ENCODE assay signal across 22 cellular contexts in the genomic region with DNA sequence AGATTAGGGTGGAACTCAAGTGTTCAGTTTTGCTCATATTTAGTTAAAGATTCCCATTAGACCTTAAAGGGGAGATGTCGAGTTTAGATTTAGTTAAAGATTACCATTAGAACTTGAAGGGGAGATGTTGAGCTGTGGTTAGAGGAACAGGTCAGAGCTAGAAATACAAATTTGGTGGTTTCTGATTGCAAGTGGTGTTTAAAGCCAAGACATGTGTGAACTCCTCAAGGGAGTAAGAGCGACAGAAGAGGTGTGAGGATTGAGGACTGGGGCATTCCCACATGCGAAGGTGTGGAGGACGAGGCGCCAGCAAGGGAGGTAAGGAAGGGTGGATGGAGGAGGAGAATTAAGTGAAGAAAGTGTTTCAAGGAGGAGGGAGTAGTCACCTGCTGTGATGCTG.
DNase-seq lines count a peak whose midpoint lies in the region; ATAC-seq, FAIRE-seq and TF ChIP-seq lines count a peak whose summit lies in the region.
"Had no signal": no experiment of that assay in that cellular context is flagged by ENCODE, and none has a peak within 500 bp of the region (broad histone marks: within the 10 kb centered on the region; RNA-seq: fewer than 3 reads in every experiment).

No MANE protein-coding gene starts in this region.

- no peaks in the 10 kb centered on the region for H3K79me2 ChIP-seq in GM12878 (ENCODE audit: control insufficient read depth, insufficient read depth, low read length)

- no peak overlapping the region for H2AFZ ChIP-seq in GM12878 (ENCODE audit: control insufficient read depth, low read depth, low read length)

- H3K27ac ChIP-seq in GM12878 (ENCODE audit: control insufficient read depth, insufficient read depth) (no peak overlapping the region), gastroesophageal sphincter (no peak overlapping the region)
- no peak overlapping the region for H3K27ac ChIP-seq in CD8-positive, alpha-beta memory T cell (ENCODE audit: low read depth, low read length)
- H3K27ac ChIP-seq: BLaER1, skin epidermis, stomach, vagina had no signal

- RAD21 ChIA-PET in GM12878 (lab: Charles Lee; ENCODE audit: unreplicated experiment) = interaction anchor here (0.6 kb wide), 3 partner anchors 166 to 234 kb away, joined by 3 to 4 read pairs (median 3); partner anchors contain the start of gene STX6

- H3K4me1 ChIP-seq in GM12878 (ENCODE audit: control insufficient read depth, insufficient read depth, low read length) (no peaks in the 10 kb centered on the region), gastroesophageal sphincter (peaks cover 0 to 4% (median 0%) of the 10 kb centered on the region in 3 donors)
- no peaks in the 10 kb centered on the region for H3K4me1 ChIP-seq in CD8-positive, alpha-beta memory T cell (ENCODE audit: insufficient read depth, low read length)
- H3K4me1 ChIP-seq: BLaER1, HAP-1, stomach, vagina had no signal

- H3K27me3 ChIP-seq in GM12878 (replicated peaks in 1 of 2; ENCODE audit: control insufficient read depth in 2 of 2, insufficient read depth in 2 of 2, low read length in 1 of 2) (peaks cover 0 to 3% of the 10 kb centered on the region in 2 experiments; a peak in 2 of 4 replicates), gastroesophageal sphincter (peaks cover 6% of the 10 kb centered on the region)
- no peaks in the 10 kb centered on the region for H3K27me3 ChIP-seq in CD8-positive, alpha-beta memory T cell (ENCODE audit: insufficient read depth, low read length, poor library complexity, severe bottlenecking)
- H3K27me3 ChIP-seq: BLaER1, vagina had no signal

- H3K4me1 Mint-ChIP-seq in CD8-positive, alpha-beta memory T cell = no peaks in the 10 kb centered on the region
- H3K4me1 Mint-ChIP-seq: T-cell had no signal

- POLR2A ChIA-PET in GM12878 (lab: Charles Lee) = interaction anchor here (1.0 kb wide), 1 partner anchor 204 kb away, joined by 4 read pairs; no protein-coding TSS in a partner anchor
- POLR2A ChIA-PET in CD8-positive, alpha-beta memory T cell (lab: Charles Lee) = no interaction called here

- peak overlapping the region in 1 of 8 donors; percentile 47 for H3K27ac Mint-ChIP-seq in CD8-positive, alpha-beta memory T cell
- H3K27ac Mint-ChIP-seq: activated T-cell treated with anti-CD3 and anti-CD28 coated beads, Interleukin-2, amount 50 U/mL, for 24 hours; T-cell had no signal

- H3K9ac ChIP-seq in GM12878 (ENCODE audit: control insufficient read depth, insufficient read depth, low read length) = no peak overlapping the region
- H3K9ac ChIP-seq: BLaER1 had no signal

- H3K36me3 Mint-ChIP-seq in CD8-positive, alpha-beta memory T cell = peaks cover 0 to 3% (median 0%) of the 10 kb centered on the region in 3 donors
- H3K36me3 Mint-ChIP-seq: T-cell had no signal

- in situ Hi-C loops in GM12878 (cut with MboI) = no loop called here

- CTCF ChIA-PET in GM12878 (lab: Yijun Ruan, JAX) = interaction anchor here (0.6 to 1.5 kb wide), 4 partner anchors 70 to 173 kb away, joined by 3 to 7 read pairs (median 4); no protein-coding TSS in a partner anchor
- CTCF ChIA-PET in CD8-positive, alpha-beta memory T cell (lab: Charles Lee) = no interaction called here

- no peak overlapping the region for H3K4me2 ChIP-seq in GM12878 (ENCODE audit: control insufficient read depth, insufficient read depth)
- H3K4me2 ChIP-seq: BLaER1 had no signal

- DNase-seq in GM12878 (ENCODE audit: low read depth, low spot score) = peak; percentile 35
- no peak for DNase-seq in GM10266 (ENCODE audit: extremely low spot score)
- no peak for DNase-seq in CD8-positive, alpha-beta memory T cell
- DNase-seq: activated T-cell treated with anti-CD3 and anti-CD28 coated beads, Interleukin-2, amount 50 U/mL, for 24 hours; DND-41; kidney; midbrain; NCI-H187 treated with DMSO at 0.1 percent for 48 hours; NCI-H69; stomach; T-cell had no signal

- intact Hi-C loops in GM12878 (cut with micrococcal nuclease; ENCODE audit: unreplicated experiment) = no loop called here

- FAIRE-seq in GM12878 (lab: Jason Lieb, UNC) = no peak
- FAIRE-seq: GM12892, kidney, RCC 7860 had no signal

- H4K20me1 ChIP-seq in GM12878 (ENCODE audit: control insufficient read depth, insufficient read depth) = no peaks in the 10 kb centered on the region
- H4K20me1 ChIP-seq: BLaER1 had no signal

- no peak for TF ChIP-seq POLR2A in GM12878 (IDR thresholded peaks at IDR 0.05; ENCODE audit: low read depth, low read length)
- TF ChIP-seq POLR2A in gastroesophageal sphincter (IDR thresholded peaks at IDR 0.05) = no peak

- H3K27me3 Mint-ChIP-seq in CD8-positive, alpha-beta memory T cell = peaks cover 24 to 35% of the 10 kb centered on the region in 2 donors

- TF ChIP-seq RAD21 in GM12878 (IDR thresholded peaks at IDR 0.05; ENCODE audit: insufficient read depth, low read depth, low read length) = no peak

- no peaks in the 10 kb centered on the region; the same call in 2 of the 3 replicates for H3K9me3 ChIP-seq in GM12878 (replicated peaks; ENCODE audit: control insufficient read depth, insufficient read depth, low read length)
- H3K9me3 ChIP-seq in CD8-positive, alpha-beta memory T cell (ENCODE audit: low read length) = no peaks in the 10 kb centered on the region
- H3K9me3 ChIP-seq in gastroesophageal sphincter = peaks cover 0 to 6% (median 0%) of the 10 kb centered on the region in 3 donors
- H3K9me3 ChIP-seq: HAP-1, vagina had no signal

- SMC1A ChIA-PET in GM12878 (lab: Charles Lee; ENCODE audit: uncharacterized antibody, unreplicated experiment) = interaction anchor here (0.7 to 1.7 kb wide), 8 partner anchors 19 to 680 kb away, joined by 3 to 6 read pairs (median 3); no protein-coding TSS in a partner anchor

- H3K4me3 ChIP-seq in GM12878 = no peak overlapping the region
- H3K4me3 ChIP-seq in CD8-positive, alpha-beta memory T cell (ENCODE audit: low read length) = no peak overlapping the region
- no peak overlapping the region for H3K4me3 ChIP-seq in gastroesophageal sphincter
- H3K4me3 ChIP-seq: BLaER1, HAP-1, skin epidermis, stomach, vagina had no signal

- ATAC-seq in GM19025 (IDR thresholded peaks at IDR 0.05; ENCODE audit: low read depth, unreplicated experiment) = peak; percentile 94
- ATAC-seq in GM21528 (IDR thresholded peaks at IDR 0.05; ENCODE audit: low FRiP score, unreplicated experiment) = peak; percentile 90
- peak; percentile 89 for ATAC-seq in HG03066 (IDR thresholded peaks at IDR 0.05; ENCODE audit: low read depth, unreplicated experiment)
- ATAC-seq in GM12878 = peak; percentile 92
- ATAC-seq in gastroesophageal sphincter = no peak
- ATAC-seq: activated CD4-positive, CD25-positive, alpha-beta regulatory T cell treated with anti-CD3 and anti-CD28 coated beads, Interleukin-2, amount 50 U/mL, for 24 hours; T-cell had no signal

- WGBS in GM12878 (ENCODE audit: insufficient coverage, insufficient replicate concordance, low lambda C conversion rate, missing lambda C conversion rate) = 1% methylated on average over 5 of the region's 5 CpGs
- 79 to 89% methylated on average over 4 to 5 of the region's 5 CpGs for WGBS in gastroesophageal sphincter (ENCODE audit: low coverage in 1 of 2), 2 donors

- no TSS peak for BruUV-seq in GM12878 (replicated peaks; lab: Mats Ljungman, UMichigan)

- TF ChIP-seq CTCF in GM12878 (IDR thresholded peaks at IDR 0.05 in 2 of 3, conservative IDR thresholded peaks at IDR 0.05 in 1 of 3; ENCODE audit: control insufficient read depth in 2 of 3, extremely low read depth in 1 of 3, insufficient read depth in 1 of 3, low read depth in 3 of 3, low read length in 3 of 3) (no peak), GM10266 (IDR thresholded peaks at IDR 0.05; ENCODE audit: control insufficient read depth, insufficient read depth, low read depth, missing control alignments) (no peak), gastroesophageal sphincter (IDR thresholded peaks at IDR 0.05) (no peak)

- no peak overlapping the region for H3K4me3 Mint-ChIP-seq in CD8-positive, alpha-beta memory T cell
- H3K4me3 Mint-ChIP-seq: activated T-cell treated with anti-CD3 and anti-CD28 coated beads, Interleukin-2, amount 50 U/mL, for 24 hours; T-cell had no signal

- H3K36me3 ChIP-seq in GM12878 (ENCODE audit: control insufficient read depth in 2 of 2, insufficient read depth in 2 of 2, low read length in 1 of 2) = no peaks in the 10 kb centered on the region
- no peaks in the 10 kb centered on the region for H3K36me3 ChIP-seq in CD8-positive, alpha-beta memory T cell (ENCODE audit: insufficient read depth, low read length)
- no peaks in the 10 kb centered on the region for H3K36me3 ChIP-seq in gastroesophageal sphincter
- H3K36me3 ChIP-seq: BLaER1, HAP-1, stomach, vagina had no signal

- peaks cover 11 to 27% (median 17%) of the 10 kb centered on the region in 5 donors for H3K9me3 Mint-ChIP-seq in CD8-positive, alpha-beta memory T cell

- TF ChIP-seq EP300 in GM12878 (IDR thresholded peaks at IDR 0.05; ENCODE audit: borderline replicate concordance in 1 of 2, control insufficient read depth in 1 of 2, low read depth in 2 of 2, low read length in 2 of 2) (0 out of 4 replicates have a peak, but pooled peaks have one; percentile 30 to 53), gastroesophageal sphincter (IDR thresholded peaks at IDR 0.05) (no peak)

TF ChIP-seq in GM12878, 131 proteins besides CTCF, POLR2A, EP300 and RAD21 (continues in another document):
- TF ChIP-seq RCOR1 (conservative IDR thresholded peaks at IDR 0.05; ENCODE audit: low read depth, low read length) (no peak), ATF7 (IDR thresholded peaks at IDR 0.05; ENCODE audit: low read depth) (peak; percentile 61), MAX (IDR thresholded peaks at IDR 0.05; ENCODE audit: low read depth, low read length) (peak; percentile 72; the same call in 1 of the 2 replicates), DPF2 (IDR thresholded peaks at IDR 0.05) (0 out of 2 replicates have a peak, but pooled peaks have one; percentile 59), IKZF2 (IDR thresholded peaks at IDR 0.05) (peak; percentile 67 to 79; a peak in 3 of 4 replicates), SMAD1 (IDR thresholded peaks at IDR 0.05; ENCODE audit: low read depth, partially characterized antibody) (peak; percentile 40), SMC3 (IDR thresholded peaks at IDR 0.05; ENCODE audit: borderline replicate concordance, low read length) (no peak), ZBED1 (IDR thresholded peaks at IDR 0.05; ENCODE audit: borderline replicate concordance) (no peak)
- TF ChIP-seq, protein P1, sequence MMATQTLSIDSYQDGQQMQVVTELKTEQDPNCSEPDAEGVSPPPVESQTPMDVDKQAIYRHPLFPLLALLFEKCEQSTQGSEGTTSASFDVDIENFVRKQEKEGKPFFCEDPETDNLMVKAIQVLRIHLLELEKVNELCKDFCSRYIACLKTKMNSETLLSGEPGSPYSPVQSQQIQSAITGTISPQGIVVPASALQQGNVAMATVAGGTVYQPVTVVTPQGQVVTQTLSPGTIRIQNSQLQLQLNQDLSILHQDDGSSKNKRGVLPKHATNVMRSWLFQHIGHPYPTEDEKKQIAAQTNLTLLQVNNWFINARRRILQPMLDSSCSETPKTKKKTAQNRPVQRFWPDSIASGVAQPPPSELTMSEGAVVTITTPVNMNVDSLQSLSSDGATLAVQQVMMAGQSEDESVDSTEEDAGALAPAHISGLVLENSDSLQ (IDR thresholded peaks at IDR 0.05) = peak; percentile 25; the same call in 1 of the 2 replicates
